ENCODE assay signal across 8 cellular contexts in the genomic region with DNA sequence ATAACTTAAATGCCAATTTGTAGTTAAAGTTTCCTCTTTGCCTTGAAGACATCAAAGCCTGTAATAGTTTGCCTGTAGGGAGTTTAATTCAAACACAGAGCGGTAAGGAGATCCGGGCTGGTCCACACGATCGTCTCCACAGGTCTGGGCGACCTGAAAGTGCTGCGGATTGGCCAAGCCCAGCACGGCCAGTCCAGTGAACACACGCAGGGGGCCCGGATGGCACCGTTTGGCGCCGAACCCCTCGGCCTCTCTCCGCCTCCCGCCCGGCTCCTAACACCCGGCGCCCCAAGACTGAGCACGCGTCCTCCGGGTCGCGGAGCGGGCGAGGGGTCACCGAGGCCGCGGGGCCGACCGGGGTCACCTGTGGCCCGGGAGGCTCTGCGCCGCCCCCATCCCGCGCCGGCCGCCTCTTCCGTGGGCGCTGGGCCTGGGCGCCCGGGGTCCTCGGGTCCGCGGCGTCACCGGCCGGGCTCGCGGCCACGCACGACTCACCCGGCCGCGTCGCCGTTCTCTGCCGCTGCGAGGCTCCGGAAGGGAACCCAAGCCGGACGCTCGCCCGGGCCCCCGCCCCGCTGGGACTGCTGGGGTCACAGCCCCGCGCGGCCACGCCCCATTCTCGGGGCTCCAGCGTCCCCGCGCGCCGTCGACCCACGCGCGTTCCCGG. TPM values are rescaled to one million over a fixed set of nuclear protein-coding genes. Genes with fewer than 3 reads are reported as not detected.
A peak's percentile ranks its signal among the peaks of the same experiment; 100 is the strongest.
DNase-seq lines count a peak whose midpoint lies in the region; ATAC-seq, FAIRE-seq and TF ChIP-seq lines count a peak whose summit lies in the region.

No MANE protein-coding gene starts in this region.

- TF ChIP-seq CTCF in C4-2B (conservative IDR thresholded peaks at IDR 0.05) (no peak), WTC11 (IDR thresholded peaks at IDR 0.05) (no peak), keratinocyte (optimal IDR thresholded peaks at IDR 0.05 in 1 of 3, IDR thresholded peaks at IDR 0.05 in 1 of 3, conservative IDR thresholded peaks at IDR 0.05 in 1 of 3; ENCODE audit: extremely low read depth in 1 of 3, insufficient read depth in 2 of 3, low read length in 3 of 3) (no peak)

- H3K27ac ChIP-seq in C4-2B (peak overlapping the region; percentile 81), HUES6 (ENCODE audit: low read depth, low read length) (no peak overlapping the region), keratinocyte (ENCODE audit: control insufficient read depth, insufficient read depth, low read length) (peak overlapping the region; percentile 20), skin epidermis (peak overlapping the region; percentile 31 to 97 (median 91))

- no peak overlapping the region for H3K27ac Mint-ChIP-seq in WTC11
- peak overlapping the region; percentile 87 for H3K27ac Mint-ChIP-seq in central memory CD8-positive, alpha-beta T cell (ENCODE audit: low read depth)

- CTCF ChIA-PET in WTC11 (lab: Charles Lee) = interaction anchor here (0.6 to 1.6 kb wide), 2 partner anchors 18 kb away, joined by 3 to 13 read pairs; no protein-coding TSS in a partner anchor

- no peaks in the 10 kb centered on the region for H3K36me3 ChIP-seq in HUES6 (ENCODE audit: control insufficient read depth, insufficient read depth, low read length)
- H3K36me3 ChIP-seq in keratinocyte (ENCODE audit: control insufficient read depth in 2 of 2, extremely low read depth in 1 of 2, insufficient read depth in 2 of 2, low read length in 2 of 2) = peaks cover 0 to 2% of the 10 kb centered on the region in 2 experiments

- peaks cover 3% of the 10 kb centered on the region; the same call in 1 of the 2 replicates for H3K27me3 ChIP-seq in HUES6 (ENCODE audit: control insufficient read depth, insufficient read depth, low read length)
- no peaks in the 10 kb centered on the region for H3K27me3 ChIP-seq in keratinocyte (ENCODE audit: control insufficient read depth, extremely low read depth, insufficient read depth, low read length)

- H3K9me3 ChIP-seq in HUES6 (ENCODE audit: control insufficient read depth, insufficient read depth, low read depth, low read length) (no peaks in the 10 kb centered on the region), keratinocyte (ENCODE audit: control insufficient read depth, low read depth, low read length) (no peaks in the 10 kb centered on the region)

- FAIRE-seq in keratinocyte (lab: Jason Lieb, UNC) = no peak

- peak overlapping the region; percentile 82 for H3K4me2 ChIP-seq in keratinocyte (ENCODE audit: control insufficient read depth, extremely low read depth, insufficient read depth, low read depth, low read length)

- no peaks in the 10 kb centered on the region for H3K36me3 Mint-ChIP-seq in WTC11
- H3K36me3 Mint-ChIP-seq in central memory CD8-positive, alpha-beta T cell (ENCODE audit: insufficient read depth) = peaks cover 9% of the 10 kb centered on the region

- peak; percentile 81 for ATAC-seq in WTC11
- ATAC-seq in central memory CD8-positive, alpha-beta T cell (replicated peaks; ENCODE audit: extremely low read depth, poor library complexity, severe bottlenecking) = peak; percentile 59
- ATAC-seq in HG03378 (IDR thresholded peaks at IDR 0.05; ENCODE audit: unreplicated experiment) = no peak

- dilution Hi-C loops in keratinocyte (cut with MboI; ENCODE audit: extremely low pct_ligation_motif_present, low sequenced_read_pairs) = no loop called here

- H3K4me3 ChIP-seq in HUES6 (ENCODE audit: low read depth, low read length) = peak overlapping the region; percentile 62
- H3K4me3 ChIP-seq in keratinocyte (ENCODE audit: control insufficient read depth in 2 of 3, extremely low read depth in 1 of 3, insufficient read depth in 2 of 3, low read depth in 1 of 3, low read length in 3 of 3) = peak overlapping the region; percentile 61 to 78 (median 74)
- H3K4me3 ChIP-seq in skin epidermis = peak overlapping the region; percentile 63 to 80 (median 72)

- H2AFZ ChIP-seq in keratinocyte (ENCODE audit: control insufficient read depth, low read length) = peak overlapping the region; percentile 92

- no peaks in the 10 kb centered on the region for H4K20me1 ChIP-seq in keratinocyte (ENCODE audit: control insufficient read depth, extremely low read depth, insufficient read depth, low read length)

- peaks cover 6% of the 10 kb centered on the region for H3K9me3 Mint-ChIP-seq in WTC11
- no peaks in the 10 kb centered on the region for H3K9me3 Mint-ChIP-seq in central memory CD8-positive, alpha-beta T cell

- H3K79me2 ChIP-seq in keratinocyte (ENCODE audit: control insufficient read depth, insufficient read depth, low read length) = no peaks in the 10 kb centered on the region

- H3K27me3 Mint-ChIP-seq in WTC11 (ENCODE audit: low read depth) = peaks cover 15% of the 10 kb centered on the region
- H3K27me3 Mint-ChIP-seq in central memory CD8-positive, alpha-beta T cell = no peaks in the 10 kb centered on the region

- H3K9ac ChIP-seq in HUES6 (ENCODE audit: low read length) (peak overlapping the region; percentile 75), keratinocyte (ENCODE audit: control insufficient read depth, extremely low read depth, insufficient read depth, low read length) (peak overlapping the region; percentile 79)

- DNase-seq in WTC11 (ENCODE audit: low spot score) (peak; percentile 48), keratinocyte (ENCODE audit: low read depth, low spot score) (no peak), NCI-H2107 (lab: John Stamatoyannopoulos, UW) (no peak)
- DNase-seq in central memory CD8-positive, alpha-beta T cell (ENCODE audit: low spot score in 2 of 2) = no peak

- POLR2A ChIA-PET in WTC11 (lab: Charles Lee) = no interaction called here

- peaks cover 11% of the 10 kb centered on the region for H3K4me1 ChIP-seq in HUES6 (ENCODE audit: control insufficient read depth, insufficient read depth, low read length)
- H3K4me1 ChIP-seq in keratinocyte (ENCODE audit: control insufficient read depth, extremely low read depth, insufficient read depth, low read length) = no peaks in the 10 kb centered on the region

- H3K9me1 ChIP-seq in keratinocyte (ENCODE audit: control insufficient read depth, extremely low read depth, insufficient read depth, low read length) = no peaks in the 10 kb centered on the region

- H3K4me1 Mint-ChIP-seq in WTC11 = peaks cover 23% of the 10 kb centered on the region
- peaks cover 42% of the 10 kb centered on the region for H3K4me1 Mint-ChIP-seq in central memory CD8-positive, alpha-beta T cell

- peak overlapping the region; percentile 78 for H3K4me3 Mint-ChIP-seq in WTC11
- peak overlapping the region; percentile 87 for H3K4me3 Mint-ChIP-seq in central memory CD8-positive, alpha-beta T cell

TF ChIP-seq in WTC11, 78 proteins besides CTCF, POLR2A, EP300 and RAD21 (continues in another document):
- no peak for TF ChIP-seq STAT6 (CRISPR knock-in tag; conservative IDR thresholded peaks at IDR 0.05; ENCODE audit: low read depth)
- TF ChIP-seq, protein P1, sequence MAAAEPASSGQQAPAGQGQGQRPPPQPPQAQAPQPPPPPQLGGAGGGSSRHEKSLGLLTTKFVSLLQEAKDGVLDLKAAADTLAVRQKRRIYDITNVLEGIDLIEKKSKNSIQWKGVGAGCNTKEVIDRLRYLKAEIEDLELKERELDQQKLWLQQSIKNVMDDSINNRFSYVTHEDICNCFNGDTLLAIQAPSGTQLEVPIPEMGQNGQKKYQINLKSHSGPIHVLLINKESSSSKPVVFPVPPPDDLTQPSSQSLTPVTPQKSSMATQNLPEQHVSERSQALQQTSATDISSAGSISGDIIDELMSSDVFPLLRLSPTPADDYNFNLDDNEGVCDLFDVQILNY (CRISPR knock-in tag; IDR thresholded peaks at IDR 0.05) = no peak
- TF ChIP-seq PRRX2 (CRISPR knock-in tag; IDR thresholded peaks at IDR 0.05) = no peak
- TF ChIP-seq GTF2I (CRISPR knock-in tag; conservative IDR thresholded peaks at IDR 0.05) = no peak
- TF ChIP-seq ZNF219 (CRISPR knock-in tag; IDR thresholded peaks at IDR 0.05; ENCODE audit: borderline replicate concordance) = no peak

RNA-seq across cellular contexts. Expression of gene SERPINB6, which starts 0.5 kb away (rescaled TPM):
- 28.0 to 33.7 TPM (median 32.9 TPM) in 3 replicates for total RNA-seq in WTC11 (2021)
- polyA plus RNA-seq in keratinocyte = 66.1 to 78.2 TPM (median 66.4 TPM) in 3 replicates
- 43.0 TPM for polyA plus RNA-seq in keratinocyte (2011; ENCODE audit: low read depth)
- 84.2 and 87.7 TPM in 2 replicates for polyA plus RNA-seq in keratinocyte (2011; cell fraction: cytosol; rRNA removed)
- 72.5 and 77.2 TPM in 2 replicates for polyA plus RNA-seq in keratinocyte (2011; cell fraction: nucleus; rRNA removed)
- polyA plus RNA-seq in keratinocyte (2012; ENCODE audit: low replicate concordance) = 41.9 and 70.2 TPM in 2 replicates
- polyA minus RNA-seq in keratinocyte = 36.0 to 55.1 TPM (median 46.5 TPM) in 3 replicates
- 46.2 TPM for polyA minus RNA-seq in keratinocyte (2011; cell fraction: cytosol; rRNA and poly(A)+ RNA removed)
- polyA minus RNA-seq in keratinocyte (2011; cell fraction: nucleus; rRNA and poly(A)+ RNA removed) = 18.0 and 28.6 TPM in 2 replicates

RNA-seq across cellular contexts. Expression of gene NQO2, which starts 28.8 kb away (rescaled TPM):
- 119 to 152 TPM (median 150 TPM) in 3 replicates for total RNA-seq in WTC11 (2021)
- polyA plus RNA-seq in keratinocyte = 22.2 to 24.0 TPM (median 22.9 TPM) in 3 replicates
- polyA plus RNA-seq in keratinocyte (2011; ENCODE audit: low read depth) = 40.7 TPM
- 19.0 and 24.6 TPM in 2 replicates for polyA plus RNA-seq in keratinocyte (2011; cell fraction: cytosol; rRNA removed)
- 14.2 and 14.7 TPM in 2 replicates for polyA plus RNA-seq in keratinocyte (2011; cell fraction: nucleus; rRNA removed)
- 18.6 and 22.2 TPM in 2 replicates for polyA plus RNA-seq in keratinocyte (2012; ENCODE audit: low replicate concordance)
- polyA minus RNA-seq in keratinocyte = 15.9 to 25.1 TPM (median 19.6 TPM) in 3 replicates
- polyA minus RNA-seq in keratinocyte (2011; cell fraction: cytosol; rRNA and poly(A)+ RNA removed) = 12.9 TPM
- polyA minus RNA-seq in keratinocyte (2011; cell fraction: nucleus; rRNA and poly(A)+ RNA removed) = 4.2 and 4.8 TPM in 2 replicates
